Comparison of ENCODE assay signal across 3 cellular contexts in the genomic region with DNA sequence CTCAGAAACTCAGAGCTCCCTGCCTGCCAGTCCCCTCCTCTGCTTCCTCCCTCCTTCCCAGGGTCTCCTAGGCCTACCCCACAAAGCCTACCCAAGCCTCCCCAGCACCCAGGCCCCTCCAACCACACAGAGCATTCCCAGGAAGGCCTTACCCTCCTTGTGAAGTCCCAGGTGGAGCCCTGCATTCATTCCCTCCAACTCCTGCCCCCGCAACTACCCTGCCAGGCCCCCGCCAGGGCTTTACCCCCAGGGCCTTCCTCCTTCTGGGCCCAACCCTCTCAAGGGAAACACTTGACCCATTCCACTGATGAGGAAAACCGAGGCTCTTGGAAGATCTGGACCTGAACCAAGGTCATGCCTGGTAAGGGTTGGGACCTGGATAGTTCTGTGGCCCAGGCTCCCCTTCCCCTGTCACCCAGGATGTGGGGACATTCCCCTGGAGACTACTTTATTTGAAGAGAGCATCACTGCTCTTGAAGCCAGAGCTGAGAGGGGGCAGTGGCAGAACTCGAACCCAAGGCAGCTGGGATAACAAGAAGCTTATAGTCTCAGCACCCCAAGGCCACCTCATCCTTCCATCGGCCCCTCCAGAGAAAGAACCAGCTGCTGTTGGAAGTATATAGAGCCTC.
TF ChIP-seq lines count a peak whose summit lies in the region.

No MANE protein-coding gene starts in this region.

TF ChIP-seq in SK-N-SH, 30 proteins besides CTCF, POLR2A, EP300 and RAD21:
- no peak for TF ChIP-seq TAF1 (IDR thresholded peaks at IDR 0.05; ENCODE audit: borderline replicate concordance, low read depth, low read length)
- TF ChIP-seq FOXM1 (IDR thresholded peaks at IDR 0.05; ENCODE audit: low read depth) = no peak
- TF ChIP-seq, protein P1, sequence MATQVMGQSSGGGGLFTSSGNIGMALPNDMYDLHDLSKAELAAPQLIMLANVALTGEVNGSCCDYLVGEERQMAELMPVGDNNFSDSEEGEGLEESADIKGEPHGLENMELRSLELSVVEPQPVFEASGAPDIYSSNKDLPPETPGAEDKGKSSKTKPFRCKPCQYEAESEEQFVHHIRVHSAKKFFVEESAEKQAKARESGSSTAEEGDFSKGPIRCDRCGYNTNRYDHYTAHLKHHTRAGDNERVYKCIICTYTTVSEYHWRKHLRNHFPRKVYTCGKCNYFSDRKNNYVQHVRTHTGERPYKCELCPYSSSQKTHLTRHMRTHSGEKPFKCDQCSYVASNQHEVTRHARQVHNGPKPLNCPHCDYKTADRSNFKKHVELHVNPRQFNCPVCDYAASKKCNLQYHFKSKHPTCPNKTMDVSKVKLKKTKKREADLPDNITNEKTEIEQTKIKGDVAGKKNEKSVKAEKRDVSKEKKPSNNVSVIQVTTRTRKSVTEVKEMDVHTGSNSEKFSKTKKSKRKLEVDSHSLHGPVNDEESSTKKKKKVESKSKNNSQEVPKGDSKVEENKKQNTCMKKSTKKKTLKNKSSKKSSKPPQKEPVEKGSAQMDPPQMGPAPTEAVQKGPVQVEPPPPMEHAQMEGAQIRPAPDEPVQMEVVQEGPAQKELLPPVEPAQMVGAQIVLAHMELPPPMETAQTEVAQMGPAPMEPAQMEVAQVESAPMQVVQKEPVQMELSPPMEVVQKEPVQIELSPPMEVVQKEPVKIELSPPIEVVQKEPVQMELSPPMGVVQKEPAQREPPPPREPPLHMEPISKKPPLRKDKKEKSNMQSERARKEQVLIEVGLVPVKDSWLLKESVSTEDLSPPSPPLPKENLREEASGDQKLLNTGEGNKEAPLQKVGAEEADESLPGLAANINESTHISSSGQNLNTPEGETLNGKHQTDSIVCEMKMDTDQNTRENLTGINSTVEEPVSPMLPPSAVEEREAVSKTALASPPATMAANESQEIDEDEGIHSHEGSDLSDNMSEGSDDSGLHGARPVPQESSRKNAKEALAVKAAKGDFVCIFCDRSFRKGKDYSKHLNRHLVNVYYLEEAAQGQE (IDR thresholded peaks at IDR 0.05; ENCODE audit: low read depth, low read length) = no peak
- TF ChIP-seq, protein P2, sequence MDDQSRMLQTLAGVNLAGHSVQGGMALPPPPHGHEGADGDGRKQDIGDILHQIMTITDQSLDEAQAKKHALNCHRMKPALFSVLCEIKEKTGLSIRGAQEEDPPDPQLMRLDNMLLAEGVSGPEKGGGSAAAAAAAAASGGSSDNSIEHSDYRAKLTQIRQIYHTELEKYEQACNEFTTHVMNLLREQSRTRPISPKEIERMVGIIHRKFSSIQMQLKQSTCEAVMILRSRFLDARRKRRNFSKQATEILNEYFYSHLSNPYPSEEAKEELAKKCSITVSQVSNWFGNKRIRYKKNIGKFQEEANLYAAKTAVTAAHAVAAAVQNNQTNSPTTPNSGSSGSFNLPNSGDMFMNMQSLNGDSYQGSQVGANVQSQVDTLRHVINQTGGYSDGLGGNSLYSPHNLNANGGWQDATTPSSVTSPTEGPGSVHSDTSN (IDR thresholded peaks at IDR 0.05) = no peak
- no peak for TF ChIP-seq FOSL2 (IDR thresholded peaks at IDR 0.05; ENCODE audit: borderline replicate concordance, low read depth)
- TF ChIP-seq EZH2phosphoT487 (IDR thresholded peaks at IDR 0.05; ENCODE audit: borderline replicate concordance, low read depth) = no peak
- no peak for TF ChIP-seq NFIC (IDR thresholded peaks at IDR 0.05; ENCODE audit: borderline replicate concordance)
- TF ChIP-seq, protein P3, sequence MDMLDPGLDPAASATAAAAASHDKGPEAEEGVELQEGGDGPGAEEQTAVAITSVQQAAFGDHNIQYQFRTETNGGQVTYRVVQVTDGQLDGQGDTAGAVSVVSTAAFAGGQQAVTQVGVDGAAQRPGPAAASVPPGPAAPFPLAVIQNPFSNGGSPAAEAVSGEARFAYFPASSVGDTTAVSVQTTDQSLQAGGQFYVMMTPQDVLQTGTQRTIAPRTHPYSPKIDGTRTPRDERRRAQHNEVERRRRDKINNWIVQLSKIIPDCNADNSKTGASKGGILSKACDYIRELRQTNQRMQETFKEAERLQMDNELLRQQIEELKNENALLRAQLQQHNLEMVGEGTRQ (IDR thresholded peaks at IDR 0.05; ENCODE audit: borderline replicate concordance, low read depth, low read length) = no peak
- no peak for TF ChIP-seq GABPA (IDR thresholded peaks at IDR 0.05; ENCODE audit: low read depth)
- TF ChIP-seq ELF1 (IDR thresholded peaks at IDR 0.05) = no peak
- TF ChIP-seq, protein P4, sequence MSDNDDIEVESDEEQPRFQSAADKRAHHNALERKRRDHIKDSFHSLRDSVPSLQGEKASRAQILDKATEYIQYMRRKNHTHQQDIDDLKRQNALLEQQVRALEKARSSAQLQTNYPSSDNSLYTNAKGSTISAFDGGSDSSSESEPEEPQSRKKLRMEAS (IDR thresholded peaks at IDR 0.05; ENCODE audit: low read depth) = no peak
- no peak for TF ChIP-seq FOXJ3 (CRISPR knock-in tag; IDR thresholded peaks at IDR 0.05)
- no peak for TF ChIP-seq SMC3 (IDR thresholded peaks at IDR 0.05; ENCODE audit: low read depth, low read length)

TF ChIP-seq in SK-N-SH treated with all-trans-retinoic acid at 6 μM for 48 hours, 23 proteins besides CTCF, POLR2A, EP300 and RAD21 (continues in another document):
- TF ChIP-seq, protein P5, sequence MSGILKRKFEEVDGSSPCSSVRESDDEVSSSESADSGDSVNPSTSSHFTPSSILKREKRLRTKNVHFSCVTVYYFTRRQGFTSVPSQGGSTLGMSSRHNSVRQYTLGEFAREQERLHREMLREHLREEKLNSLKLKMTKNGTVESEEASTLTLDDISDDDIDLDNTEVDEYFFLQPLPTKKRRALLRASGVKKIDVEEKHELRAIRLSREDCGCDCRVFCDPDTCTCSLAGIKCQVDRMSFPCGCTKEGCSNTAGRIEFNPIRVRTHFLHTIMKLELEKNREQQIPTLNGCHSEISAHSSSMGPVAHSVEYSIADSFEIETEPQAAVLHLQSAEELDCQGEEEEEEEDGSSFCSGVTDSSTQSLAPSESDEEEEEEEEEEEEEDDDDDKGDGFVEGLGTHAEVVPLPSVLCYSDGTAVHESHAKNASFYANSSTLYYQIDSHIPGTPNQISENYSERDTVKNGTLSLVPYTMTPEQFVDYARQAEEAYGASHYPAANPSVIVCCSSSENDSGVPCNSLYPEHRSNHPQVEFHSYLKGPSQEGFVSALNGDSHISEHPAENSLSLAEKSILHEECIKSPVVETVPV (CRISPR knock-in tag; IDR thresholded peaks at IDR 0.05) = no peak
- TF ChIP-seq, protein P6, sequence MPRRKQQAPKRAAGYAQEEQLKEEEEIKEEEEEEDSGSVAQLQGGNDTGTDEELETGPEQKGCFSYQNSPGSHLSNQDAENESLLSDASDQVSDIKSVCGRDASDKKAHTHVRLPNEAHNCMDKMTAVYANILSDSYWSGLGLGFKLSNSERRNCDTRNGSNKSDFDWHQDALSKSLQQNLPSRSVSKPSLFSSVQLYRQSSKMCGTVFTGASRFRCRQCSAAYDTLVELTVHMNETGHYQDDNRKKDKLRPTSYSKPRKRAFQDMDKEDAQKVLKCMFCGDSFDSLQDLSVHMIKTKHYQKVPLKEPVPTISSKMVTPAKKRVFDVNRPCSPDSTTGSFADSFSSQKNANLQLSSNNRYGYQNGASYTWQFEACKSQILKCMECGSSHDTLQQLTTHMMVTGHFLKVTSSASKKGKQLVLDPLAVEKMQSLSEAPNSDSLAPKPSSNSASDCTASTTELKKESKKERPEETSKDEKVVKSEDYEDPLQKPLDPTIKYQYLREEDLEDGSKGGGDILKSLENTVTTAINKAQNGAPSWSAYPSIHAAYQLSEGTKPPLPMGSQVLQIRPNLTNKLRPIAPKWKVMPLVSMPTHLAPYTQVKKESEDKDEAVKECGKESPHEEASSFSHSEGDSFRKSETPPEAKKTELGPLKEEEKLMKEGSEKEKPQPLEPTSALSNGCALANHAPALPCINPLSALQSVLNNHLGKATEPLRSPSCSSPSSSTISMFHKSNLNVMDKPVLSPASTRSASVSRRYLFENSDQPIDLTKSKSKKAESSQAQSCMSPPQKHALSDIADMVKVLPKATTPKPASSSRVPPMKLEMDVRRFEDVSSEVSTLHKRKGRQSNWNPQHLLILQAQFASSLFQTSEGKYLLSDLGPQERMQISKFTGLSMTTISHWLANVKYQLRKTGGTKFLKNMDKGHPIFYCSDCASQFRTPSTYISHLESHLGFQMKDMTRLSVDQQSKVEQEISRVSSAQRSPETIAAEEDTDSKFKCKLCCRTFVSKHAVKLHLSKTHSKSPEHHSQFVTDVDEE (CRISPR knock-in tag; IDR thresholded peaks at IDR 0.05) = no peak
- TF ChIP-seq ISL1 (CRISPR knock-in tag; IDR thresholded peaks at IDR 0.05) = no peak
- TF ChIP-seq TCF4 (CRISPR knock-in tag; IDR thresholded peaks at IDR 0.05; ENCODE audit: borderline replicate concordance) = no peak
- no peak for TF ChIP-seq ZNF70 (CRISPR knock-in tag; IDR thresholded peaks at IDR 0.05)
- TF ChIP-seq ZNF8 (CRISPR knock-in tag; IDR thresholded peaks at IDR 0.05) = no peak
- TF ChIP-seq GLIS3 (CRISPR knock-in tag; IDR thresholded peaks at IDR 0.05) = no peak
- TF ChIP-seq, protein P7, sequence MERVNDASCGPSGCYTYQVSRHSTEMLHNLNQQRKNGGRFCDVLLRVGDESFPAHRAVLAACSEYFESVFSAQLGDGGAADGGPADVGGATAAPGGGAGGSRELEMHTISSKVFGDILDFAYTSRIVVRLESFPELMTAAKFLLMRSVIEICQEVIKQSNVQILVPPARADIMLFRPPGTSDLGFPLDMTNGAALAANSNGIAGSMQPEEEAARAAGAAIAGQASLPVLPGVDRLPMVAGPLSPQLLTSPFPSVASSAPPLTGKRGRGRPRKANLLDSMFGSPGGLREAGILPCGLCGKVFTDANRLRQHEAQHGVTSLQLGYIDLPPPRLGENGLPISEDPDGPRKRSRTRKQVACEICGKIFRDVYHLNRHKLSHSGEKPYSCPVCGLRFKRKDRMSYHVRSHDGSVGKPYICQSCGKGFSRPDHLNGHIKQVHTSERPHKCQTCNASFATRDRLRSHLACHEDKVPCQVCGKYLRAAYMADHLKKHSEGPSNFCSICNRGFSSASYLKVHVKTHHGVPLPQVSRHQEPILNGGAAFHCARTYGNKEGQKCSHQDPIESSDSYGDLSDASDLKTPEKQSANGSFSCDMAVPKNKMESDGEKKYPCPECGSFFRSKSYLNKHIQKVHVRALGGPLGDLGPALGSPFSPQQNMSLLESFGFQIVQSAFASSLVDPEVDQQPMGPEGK (CRISPR knock-in tag; IDR thresholded peaks at IDR 0.05; ENCODE audit: borderline replicate concordance) = no peak
- TF ChIP-seq CSDC2 (CRISPR knock-in tag; IDR thresholded peaks at IDR 0.05) = no peak
- TF ChIP-seq ZFP30 (CRISPR knock-in tag; IDR thresholded peaks at IDR 0.05) = no peak
- TF ChIP-seq OSR1 (CRISPR knock-in tag; IDR thresholded peaks at IDR 0.05) = no peak
- no peak for TF ChIP-seq ESRRG (CRISPR knock-in tag; IDR thresholded peaks at IDR 0.05)
- TF ChIP-seq ZNF565 (CRISPR knock-in tag; conservative IDR thresholded peaks at IDR 0.05; ENCODE audit: low read depth) = no peak
- no peak for TF ChIP-seq ZFP3 (CRISPR knock-in tag; IDR thresholded peaks at IDR 0.05)

TF ChIP-seq in HepG2, 621 proteins besides CTCF, POLR2A, EP300 and RAD21:
- TF ChIP-seq NFIC (IDR thresholded peaks at IDR 0.05; ENCODE audit: low read length) (no peak), TAF1 (CRISPR knock-in tag; IDR thresholded peaks at IDR 0.05) (no peak), POLR2G (IDR thresholded peaks at IDR 0.05; ENCODE audit: low read depth, low read length) (peak; percentile 21; the same call in 1 of the 2 replicates), ZMYM3 (CRISPR knock-in tag; IDR thresholded peaks at IDR 0.05) (peak; percentile 91), ZNF251 (CRISPR knock-in tag; IDR thresholded peaks at IDR 0.05) (no peak), ZNF629 (CRISPR knock-in tag; conservative IDR thresholded peaks at IDR 0.05) (peak; percentile 96), HDAC2 (CRISPR knock-in tag; IDR thresholded peaks at IDR 0.05) (no peak)
